ENCODE assay signal across 1 cellular context in the genomic region with DNA sequence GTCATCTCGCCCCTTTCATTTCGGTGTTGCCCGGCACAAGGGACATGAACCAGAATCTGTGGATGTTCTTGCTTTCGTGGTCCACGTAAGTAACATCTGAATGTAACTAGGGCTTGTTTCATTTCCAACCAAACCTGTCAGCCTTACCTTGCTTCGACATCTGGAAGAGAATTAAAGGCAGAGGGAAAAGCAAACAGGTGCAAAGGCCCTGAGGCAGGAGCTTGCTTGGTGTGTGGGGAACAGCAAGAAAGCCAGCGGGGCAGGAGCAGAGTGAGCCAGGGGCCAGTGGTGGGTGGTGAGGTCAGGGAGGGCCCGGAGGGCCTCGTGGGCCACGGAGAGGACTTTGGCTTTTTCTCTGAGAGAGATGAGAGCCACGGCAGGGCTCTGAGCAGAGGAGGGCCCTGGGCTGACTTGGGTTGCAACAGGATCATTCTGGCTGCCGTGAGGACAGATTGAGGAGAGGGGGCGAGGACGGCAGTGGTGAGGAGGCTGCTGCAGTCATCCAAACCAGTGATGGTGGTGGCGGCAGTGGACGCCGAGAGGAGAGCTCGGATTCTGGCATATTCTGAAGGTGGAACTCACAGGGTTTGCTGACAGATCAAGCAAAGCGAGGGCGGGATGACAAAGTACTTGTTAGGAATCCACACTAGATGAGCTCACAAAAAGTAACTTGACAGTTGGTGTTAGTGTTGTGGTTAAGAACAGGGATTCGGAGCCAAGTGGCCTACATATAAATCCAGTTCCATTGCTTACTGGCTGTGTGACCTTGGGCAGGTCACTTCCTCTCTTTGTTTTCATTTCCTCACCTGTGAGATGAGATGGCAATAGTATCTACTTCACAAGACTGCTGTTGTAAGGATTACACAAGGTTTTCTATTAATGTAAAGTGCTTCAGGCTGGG.
A peak's percentile ranks its signal among the peaks of the same experiment; 100 is the strongest.
TF ChIP-seq lines count a peak whose summit lies in the region.

No MANE protein-coding gene starts in this region.

TF ChIP-seq in K562, 482 proteins besides CTCF, POLR2A, EP300 and RAD21:
- no peak for TF ChIP-seq HCFC1 (IDR thresholded peaks at IDR 0.05; ENCODE audit: low read depth, low read length)
- TF ChIP-seq SPI1 (IDR thresholded peaks at IDR 0.05; ENCODE audit: borderline replicate concordance, low read depth, low read length), result peak; percentile 45; the same call in 1 of the 2 replicates
- TF ChIP-seq BCOR (IDR thresholded peaks at IDR 0.05), result peak; percentile 52; the same call in 1 of the 2 replicates
